Comparison of ENCODE assay signal across 24 cellular contexts in the genomic region with DNA sequence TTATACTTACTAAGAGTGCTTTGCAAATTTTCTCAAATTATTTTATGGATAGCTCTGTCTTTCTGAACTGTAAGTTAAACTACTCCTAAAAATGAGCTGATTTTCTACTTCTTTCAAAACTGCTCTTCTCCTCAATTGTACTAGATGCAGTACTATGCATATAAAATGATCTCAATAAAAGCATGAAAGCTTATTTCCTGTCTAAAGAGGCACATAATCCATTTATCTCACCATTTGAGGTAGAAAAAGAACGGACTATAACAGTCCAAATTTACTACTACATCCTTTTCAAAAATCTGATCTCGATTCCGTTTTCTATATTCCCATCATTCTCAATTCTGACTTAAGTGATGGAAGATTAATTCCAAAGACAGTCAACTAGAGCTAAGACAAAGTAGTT.
"Had no signal": no experiment of that assay in that cellular context is flagged by ENCODE, and none has a peak within 500 bp of the region (broad histone marks: within the 10 kb centered on the region; RNA-seq: fewer than 3 reads in every experiment).

No MANE protein-coding gene starts in this region.

- H3K4me3 Mint-ChIP-seq: activated naive CD8-positive, alpha-beta T cell treated with anti-CD3 and anti-CD28 coated beads, Interleukin-2, amount 10 ng/mL, durations not matched to agents 7 days and 5 days; activated T-helper 1 cell treated with anti-CD3 and anti-CD28 coated beads, Interleukin-12 subunit alpha, Interleukin-12 subunit beta, Interleukin-2, Interleukin-4 antibody, amounts not matched to agents 30 ng/mL and 10 ng/mL and 1 ng/mL, durations not matched to agents 14 hours and 24 hours and 36 hours; T-cell had no signal

- H3K27me3 Mint-ChIP-seq: activated naive CD8-positive, alpha-beta T cell treated with anti-CD3 and anti-CD28 coated beads, Interleukin-2, amount 10 ng/mL, durations not matched to agents 7 days and 5 days; T-cell had no signal

- DNase-seq: activated CD4-positive, alpha-beta T cell treated with anti-CD3 and anti-CD28 coated beads for 4 hours; activated CD4-positive, alpha-beta T cell treated with anti-CD3 and anti-CD28 coated beads, Interleukin-2, amount 50 U/mL, for 4 hours; activated CD8-positive, alpha-beta memory T cell treated with anti-CD3 and anti-CD28 coated beads, Interleukin-2, amount 50 U/mL, for 4 hours; activated effector memory CD4-positive, alpha-beta T cell treated with Interleukin-2 at 50 U/mL for 16 hours; activated naive CD4-positive, alpha-beta T cell; activated naive CD8-positive, alpha-beta T cell treated with anti-CD3 and anti-CD28 coated beads, Interleukin-2, amount 10 ng/mL, durations not matched to agents 7 days and 5 days; aorta; caudate nucleus; Karpas-422; MM.1S; NCI-H1105; NCI-H1436; NCI-H1694 treated with DMSO at 0.1 percent for 48 hours; NCI-H2029 treated with DMSO at 0.1 percent for 48 hours; NCI-H345; NCI-H510A; NCI-H526 treated with DMSO at 0.1 percent for 48 hours; NCI-H82; RPMI8226; T-cell had no signal

- ATAC-seq: K562, Panc1, Right ventricle myocardium inferior, T-cell had no signal

- H3K27ac Mint-ChIP-seq: activated naive CD8-positive, alpha-beta T cell treated with anti-CD3 and anti-CD28 coated beads, Interleukin-2, amount 10 ng/mL, durations not matched to agents 7 days and 5 days; activated T-helper 1 cell treated with anti-CD3 and anti-CD28 coated beads, Interleukin-12 subunit alpha, Interleukin-12 subunit beta, Interleukin-2, Interleukin-4 antibody, amounts not matched to agents 30 ng/mL and 10 ng/mL and 1 ng/mL, durations not matched to agents 14 hours and 24 hours and 36 hours; T-cell had no signal

- H3K9me3 Mint-ChIP-seq: activated naive CD8-positive, alpha-beta T cell treated with anti-CD3 and anti-CD28 coated beads, Interleukin-2, amount 10 ng/mL, durations not matched to agents 7 days and 5 days; activated T-helper 1 cell treated with anti-CD3 and anti-CD28 coated beads, Interleukin-12 subunit alpha, Interleukin-12 subunit beta, Interleukin-2, Interleukin-4 antibody, amounts not matched to agents 30 ng/mL and 10 ng/mL and 1 ng/mL, durations not matched to agents 14 hours and 24 hours and 36 hours; T-cell had no signal

- H3K4me1 Mint-ChIP-seq: activated naive CD8-positive, alpha-beta T cell treated with anti-CD3 and anti-CD28 coated beads, Interleukin-2, amount 10 ng/mL, durations not matched to agents 7 days and 5 days had no signal
